Comparison of ENCODE assay signal across 11 cellular contexts in the genomic region with DNA sequence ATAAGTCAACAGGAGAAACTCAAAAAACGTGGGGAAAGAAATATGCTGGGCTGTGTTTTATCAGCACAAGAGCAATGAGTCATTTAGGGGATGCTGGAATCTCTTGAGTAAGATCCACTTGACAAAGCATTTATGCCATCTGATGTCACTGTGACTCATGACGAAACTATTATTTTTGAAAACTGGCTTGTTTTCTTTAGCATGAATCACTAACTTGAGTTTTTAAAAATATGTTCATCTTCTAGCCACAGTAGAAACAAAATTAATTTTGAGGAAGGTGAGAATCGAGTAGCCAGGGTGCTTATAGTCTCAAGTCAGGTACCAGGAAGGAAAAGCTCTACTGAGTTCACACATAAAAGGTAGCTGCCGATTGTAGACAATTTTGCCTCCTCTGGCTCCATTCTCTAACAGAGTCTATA.
DNase-seq lines count a peak whose midpoint lies in the region; ATAC-seq and TF ChIP-seq lines count a peak whose summit lies in the region.
"Had no signal": no experiment of that assay in that cellular context is flagged by ENCODE, and none has a peak within 500 bp of the region (broad histone marks: within the 10 kb centered on the region; RNA-seq: fewer than 3 reads in every experiment).

No MANE protein-coding gene starts in this region.

- CTCF ChIA-PET in HEK293T (lab: Yijun Ruan, JAX), result no interaction called here
- CTCF ChIA-PET in activated CD4-positive, alpha-beta T cell treated with anti-CD3 and anti-CD28 coated beads, Interleukin-2, amount 10 ng/mL, durations not matched to agents 7 days and 5 days (lab: Charles Lee), result no interaction called here

- H3K4me3 Mint-ChIP-seq in activated CD4-positive, alpha-beta T cell treated with anti-CD3 and anti-CD28 coated beads, Interleukin-2, amount 10 ng/mL, durations not matched to agents 7 days and 5 days, result no peak overlapping the region
- H3K4me3 Mint-ChIP-seq: brain; CD4-positive, CD25-positive, alpha-beta regulatory T cell; T-helper 2 cell treated with Interferon-gamma antibody and Interleukin-4, amounts not matched to agents 5 μg/mL and 100 μg/mL, for 36 hours had no signal

- H3K27me3 ChIP-seq in foreskin keratinocyte, result no peaks in the 10 kb centered on the region

- in situ Hi-C loops in SK-MEL-5 (cut with HindIII; ENCODE audit: low pct_unique_long_range_greater_than_20kb, low sequenced_read_pairs), result no loop called here

- H3K9me3 Mint-ChIP-seq in activated CD4-positive, alpha-beta T cell treated with anti-CD3 and anti-CD28 coated beads, Interleukin-2, amount 10 ng/mL, durations not matched to agents 7 days and 5 days, result peaks cover 3% of the 10 kb centered on the region

- peaks cover 12% of the 10 kb centered on the region for H3K4me1 ChIP-seq in foreskin keratinocyte

- no peaks in the 10 kb centered on the region for H3K36me3 Mint-ChIP-seq in activated CD4-positive, alpha-beta T cell treated with anti-CD3 and anti-CD28 coated beads, Interleukin-2, amount 10 ng/mL, durations not matched to agents 7 days and 5 days (ENCODE audit: low read depth)
- H3K36me3 Mint-ChIP-seq: brain; CD4-positive, CD25-positive, alpha-beta regulatory T cell had no signal

- H3K4me1 Mint-ChIP-seq in activated CD4-positive, alpha-beta T cell treated with anti-CD3 and anti-CD28 coated beads, Interleukin-2, amount 10 ng/mL, durations not matched to agents 7 days and 5 days, result no peaks in the 10 kb centered on the region
- H3K4me1 Mint-ChIP-seq: CD4-positive, CD25-positive, alpha-beta regulatory T cell had no signal

- no peaks in the 10 kb centered on the region for H3K27me3 Mint-ChIP-seq in activated CD4-positive, alpha-beta T cell treated with anti-CD3 and anti-CD28 coated beads, Interleukin-2, amount 10 ng/mL, durations not matched to agents 7 days and 5 days
- H3K27me3 Mint-ChIP-seq: brain; CD4-positive, CD25-positive, alpha-beta regulatory T cell had no signal

- ATAC-seq in foreskin keratinocyte (peak; percentile 100), GM21515 (IDR thresholded peaks at IDR 0.05; ENCODE audit: unreplicated experiment) (no peak), GM21447 (IDR thresholded peaks at IDR 0.05; ENCODE audit: unreplicated experiment) (no peak)

- no peak for TF ChIP-seq CTCF in foreskin keratinocyte (conservative IDR thresholded peaks at IDR 0.05)

- DNase-seq in A172 (ENCODE audit: low spot score) (peak; percentile 96), HEK293T (ENCODE audit: extremely low spot score) (peak; percentile 9), SK-MEL-5 (ENCODE audit: low read depth, low spot score) (peak; percentile 36), foreskin keratinocyte (peak; percentile 95 to 98), cerebellum (ENCODE audit: low spot score) (no peak)
- DNase-seq in activated CD4-positive, alpha-beta T cell treated with anti-CD3 and anti-CD28 coated beads, Interleukin-2, amount 10 ng/mL, durations not matched to agents 7 days and 5 days, result no peak
- DNase-seq: CD4-positive, CD25-positive, alpha-beta regulatory T cell had no signal

- no peak overlapping the region for H3K27ac Mint-ChIP-seq in activated CD4-positive, alpha-beta T cell treated with anti-CD3 and anti-CD28 coated beads, Interleukin-2, amount 10 ng/mL, durations not matched to agents 7 days and 5 days
- H3K27ac Mint-ChIP-seq: CD4-positive, CD25-positive, alpha-beta regulatory T cell; T-helper 2 cell treated with Interferon-gamma antibody and Interleukin-4, amounts not matched to agents 5 μg/mL and 100 μg/mL, for 36 hours had no signal

- POLR2A ChIA-PET in HEK293T (lab: Yijun Ruan, JAX), result no interaction called here
- POLR2A ChIA-PET in activated CD4-positive, alpha-beta T cell treated with anti-CD3 and anti-CD28 coated beads, Interleukin-2, amount 10 ng/mL, durations not matched to agents 7 days and 5 days (lab: Charles Lee), result no interaction called here

- H3K27ac ChIP-seq in foreskin keratinocyte, result peak overlapping the region; percentile 80

TF ChIP-seq in HEK293T, 16 proteins besides CTCF, POLR2A, EP300 and RAD21:
- TF ChIP-seq ZNF384 (IDR thresholded peaks at IDR 0.05) (no peak), ELF4 (IDR thresholded peaks at IDR 0.05) (no peak), TARDBP (IDR thresholded peaks at IDR 0.05) (no peak), CTBP1 (IDR thresholded peaks at IDR 0.05; ENCODE audit: borderline replicate concordance) (no peak)

Comparison
In these comparisons a context has a peak if more than half of its experiments do, and no peak if none do; other contexts are left out.
1. DNase-seq: peak in A172 (single experiment), HEK293T (single experiment), SK-MEL-5 (single experiment) and foreskin keratinocyte (2 of 2); none in activated CD4-positive, alpha-beta T cell treated with anti-CD3 and anti-CD28 coated beads, Interleukin-2, amount 10 ng/mL, durations not matched to agents 7 days and 5 days (single experiment) and cerebellum (single experiment).